1 cellular context compared by ENCODE assay signal in genomic region chr1:234683856-234684632, GRCh38.
TF ChIP-seq lines count a peak whose summit lies in the region.

No MANE protein-coding gene starts in this region.

TF ChIP-seq in SK-N-SH treated with all-trans-retinoic acid at 6 μM for 48 hours, 23 proteins besides CTCF, POLR2A, EP300 and RAD21 (continued from another document):
- TF ChIP-seq TSHZ2 (CRISPR knock-in tag; IDR thresholded peaks at IDR 0.05): no peak
- no peak for TF ChIP-seq ZFP3 (CRISPR knock-in tag; IDR thresholded peaks at IDR 0.05)
- no peak for TF ChIP-seq ZNF70 (CRISPR knock-in tag; IDR thresholded peaks at IDR 0.05)
